10 cellular contexts compared by ENCODE assay signal in the genomic region with DNA sequence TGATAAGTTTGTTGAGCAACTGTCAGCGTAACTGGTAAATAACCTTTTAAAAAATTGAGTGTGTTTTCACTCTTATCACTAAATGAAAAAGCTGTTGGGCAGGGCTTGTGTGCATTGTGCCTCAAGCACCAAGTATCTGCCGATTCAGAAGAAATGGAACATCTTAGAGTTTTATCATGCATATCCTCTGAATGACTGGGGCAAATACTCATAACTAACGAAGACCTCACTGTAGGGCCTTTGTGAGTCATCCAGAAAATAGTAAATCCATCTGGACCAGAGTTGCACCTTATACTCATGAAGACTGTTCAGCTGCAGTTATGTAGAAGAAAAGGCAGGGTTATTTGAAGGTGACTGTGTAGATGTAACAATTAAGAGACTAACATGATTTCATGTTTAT.
A peak's percentile ranks its signal among the peaks of the same experiment; 100 is the strongest.
DNase-seq lines count a peak whose midpoint lies in the region; ATAC-seq and TF ChIP-seq lines count a peak whose summit lies in the region.
"Had no signal": no experiment of that assay in that cellular context is flagged by ENCODE, and none has a peak within 500 bp of the region (broad histone marks: within the 10 kb centered on the region; RNA-seq: fewer than 3 reads in every experiment).

No MANE protein-coding gene starts in this region.

- H3K4me3 ChIP-seq in choroid plexus epithelial cell (ENCODE audit: low read depth, low read length): no peak overlapping the region
- H3K4me3 ChIP-seq in upper lobe of right lung: no peak overlapping the region

- no peaks in the 10 kb centered on the region for H3K9me3 ChIP-seq in upper lobe of right lung

- peak; percentile 82 for ATAC-seq in GM18868 (IDR thresholded peaks at IDR 0.05; ENCODE audit: unreplicated experiment)
- peak; percentile 59 for ATAC-seq in HG03280 (IDR thresholded peaks at IDR 0.05; ENCODE audit: unreplicated experiment)
- ATAC-seq in upper lobe of right lung: no peak
- ATAC-seq: Panc1 had no signal

- H3K27ac Mint-ChIP-seq in Calu3 (ENCODE audit: unreplicated experiment): no peak overlapping the region

- CTCF ChIA-PET in Calu3 (lab: Charles Lee): no interaction called here

- intact Hi-C loops in upper lobe of right lung (cut with DNase I) (no loop called here), Calu3 (cut with micrococcal nuclease; ENCODE audit: unreplicated experiment) (no loop called here)

- no peak overlapping the region for H3K27ac ChIP-seq in upper lobe of right lung

- H3K36me3 Mint-ChIP-seq in Calu3 (ENCODE audit: insufficient read depth, unreplicated experiment): no peaks in the 10 kb centered on the region

- H3K36me3 ChIP-seq in upper lobe of right lung: no peaks in the 10 kb centered on the region

- no peaks in the 10 kb centered on the region for H3K27me3 Mint-ChIP-seq in Calu3 (ENCODE audit: unreplicated experiment)

- H3K9me3 Mint-ChIP-seq in Calu3 (ENCODE audit: low read depth, unreplicated experiment): no peaks in the 10 kb centered on the region

- no TSS peak for BruUV-seq in Calu3 (replicated peaks; lab: Mats Ljungman, UMichigan)

- no peaks in the 10 kb centered on the region for H3K4me1 ChIP-seq in upper lobe of right lung

- H3K4me3 Mint-ChIP-seq in Calu3 (ENCODE audit: low read depth, unreplicated experiment): no peak overlapping the region

- DNase-seq in AG20443 (ENCODE audit: low spot score): peak; percentile 50
- peak; percentile 64 for DNase-seq in choroid plexus epithelial cell (ENCODE audit: low read depth)
- DNase-seq in upper lobe of right lung: no peak
- DNase-seq in NCI-H2227 (lab: John Stamatoyannopoulos, UW; ENCODE audit: unreplicated experiment): no peak
- no peak for DNase-seq in AML-193 (lab: John Stamatoyannopoulos, UW)
- DNase-seq in Calu3: no peak
- DNase-seq: activated gamma-delta T cell treated with Interleukin-2 at 50 U/mL for 16 hours had no signal

- H3K27me3 ChIP-seq in upper lobe of right lung: no peaks in the 10 kb centered on the region

- TF ChIP-seq CTCF in choroid plexus epithelial cell (conservative IDR thresholded peaks at IDR 0.05; ENCODE audit: low read depth, low read length) (no peak), upper lobe of right lung (IDR thresholded peaks at IDR 0.05) (no peak), Calu3 (IDR thresholded peaks at IDR 0.05; ENCODE audit: unreplicated experiment) (no peak)

- no peaks in the 10 kb centered on the region for H3K4me1 Mint-ChIP-seq in Calu3 (ENCODE audit: low read depth, unreplicated experiment)

Comparison
In these comparisons a context has a peak if more than half of its experiments do, and no peak if none do; other contexts are left out.
1. DNase-seq: peak in AG20443 (single experiment) and choroid plexus epithelial cell (single experiment); none in upper lobe of right lung (single experiment), NCI-H2227 (single experiment), AML-193 (0 of 2) and Calu3 (single experiment).